18 cellular contexts compared by ENCODE assay signal in the genomic region with DNA sequence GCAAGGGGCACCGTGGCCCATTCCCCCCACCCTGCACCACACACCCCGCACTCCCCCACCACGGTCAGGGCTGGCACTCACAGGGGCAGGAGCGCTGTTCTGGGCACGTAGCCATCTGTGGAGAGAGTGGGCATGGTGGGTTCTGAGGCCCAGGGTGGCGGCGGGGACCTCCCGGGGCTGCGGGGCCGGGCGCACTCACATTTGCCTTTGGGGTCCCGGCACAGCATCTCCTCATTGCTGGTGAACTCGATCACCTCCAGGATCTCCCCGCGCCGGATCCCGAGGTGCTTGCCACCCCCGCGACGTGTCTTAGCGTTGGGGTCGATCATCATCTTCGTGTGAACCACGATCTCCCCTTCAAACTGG. TPM values are rescaled to one million over a fixed set of nuclear protein-coding genes. Genes with fewer than 3 reads are reported as not detected.
DNase-seq lines count a peak whose midpoint lies in the region; ATAC-seq and TF ChIP-seq lines count a peak whose summit lies in the region.
"Had no signal": no experiment of that assay in that cellular context is flagged by ENCODE, and none has a peak within 500 bp of the region (broad histone marks: within the 10 kb centered on the region; RNA-seq: fewer than 3 reads in every experiment).

No MANE protein-coding gene starts in this region.

- H3K27me3 ChIP-seq in left ventricle myocardium inferior (ENCODE audit: low read depth) (no peaks in the 10 kb centered on the region), vagina (no peaks in the 10 kb centered on the region), PC-9 (ENCODE audit: insufficient read depth, low read depth) (no peaks in the 10 kb centered on the region)
- H3K27me3 ChIP-seq: gastrocnemius medialis, tibial artery had no signal

- H4K20me1 ChIP-seq in PC-9 (ENCODE audit: insufficient read depth), result peaks cover 37% of the 10 kb centered on the region

- no peak overlapping the region for H2AFZ ChIP-seq in PC-9
- H2AFZ ChIP-seq: parathyroid adenoma had no signal

- 0 out of 2 replicates have a peak, but pooled peaks cover 3% of the 10 kb centered on the region for H3K79me2 ChIP-seq in PC-9 (ENCODE audit: low read depth)
- H3K79me2 ChIP-seq: parathyroid adenoma had no signal

- BruUV-seq in PC-9 (replicated peaks; lab: Mats Ljungman, UMichigan), result no TSS peak

- peaks cover 44% of the 10 kb centered on the region for H3K36me3 ChIP-seq in left ventricle myocardium inferior
- H3K36me3 ChIP-seq in vagina, result peaks cover 0 to 39% of the 10 kb centered on the region in 2 donors
- H3K36me3 ChIP-seq in PC-9 (ENCODE audit: low read depth), result peaks cover 10% of the 10 kb centered on the region; the same call in 1 of the 2 replicates

- peak overlapping the region; percentile 52 for H3K4me3 Mint-ChIP-seq in T-helper 17 cell
- H3K4me3 Mint-ChIP-seq in naive thymus-derived CD8-positive, alpha-beta T cell, result peak overlapping the region in 1 of 10 donors; percentile 18
- H3K4me3 Mint-ChIP-seq: CD4-positive, alpha-beta memory T cell had no signal

- H3K4me1 Mint-ChIP-seq in T-helper 17 cell, result peaks cover 28% of the 10 kb centered on the region
- H3K4me1 Mint-ChIP-seq in naive thymus-derived CD8-positive, alpha-beta T cell, result peaks cover 37 to 60% (median 49%) of the 10 kb centered on the region in 4 donors

- H3K9me2 ChIP-seq in PC-9 (ENCODE audit: insufficient read depth), result no peaks in the 10 kb centered on the region

- H3K4me3 ChIP-seq in left ventricle myocardium inferior, result no peak overlapping the region
- H3K4me3 ChIP-seq in vagina, result no peak overlapping the region
- no peak overlapping the region for H3K4me3 ChIP-seq in PC-9
- H3K4me3 ChIP-seq: gastrocnemius medialis, smooth muscle cell, tibial artery had no signal

- H3K4me1 ChIP-seq in left ventricle myocardium inferior, result no peaks in the 10 kb centered on the region
- peaks cover 25% of the 10 kb centered on the region for H3K4me1 ChIP-seq in vagina
- H3K4me1 ChIP-seq in PC-9 (replicated peaks; ENCODE audit: insufficient read depth), result no peaks in the 10 kb centered on the region
- H3K4me1 ChIP-seq: gastrocnemius medialis, parathyroid adenoma, tibial artery had no signal

- H3K27ac ChIP-seq in left ventricle myocardium inferior (replicated peaks) (no peak overlapping the region), vagina (peak overlapping the region; percentile 56), PC-9 (no peak overlapping the region)
- H3K27ac ChIP-seq: gastrocnemius medialis, parathyroid adenoma, tibial artery had no signal

- ATAC-seq in Right ventricle myocardium superior (ENCODE audit: poor library complexity), result no peak
- no peak for ATAC-seq in T-helper 17 cell
- no peak for ATAC-seq in naive thymus-derived CD8-positive, alpha-beta T cell
- ATAC-seq: gastrocnemius medialis had no signal

- TF ChIP-seq POLR2A in vagina (IDR thresholded peaks at IDR 0.05), result no peak

- no peaks in the 10 kb centered on the region for H3K9me3 ChIP-seq in left ventricle myocardium inferior (replicated peaks)
- no peaks in the 10 kb centered on the region for H3K9me3 ChIP-seq in T-helper 17 cell (ENCODE audit: control insufficient read depth, low read length, poor library complexity, severe bottlenecking)
- H3K9me3 ChIP-seq in vagina, result no peaks in the 10 kb centered on the region
- no peaks in the 10 kb centered on the region for H3K9me3 ChIP-seq in PC-9 (ENCODE audit: insufficient read depth, low read depth)
- H3K9me3 ChIP-seq: gastrocnemius medialis, tibial artery had no signal

- intact Hi-C loops in Right ventricle myocardium superior (cut with DNase I), result no loop called here
- intact Hi-C loops in left ventricle myocardium inferior (cut with micrococcal nuclease), result no loop called here
- intact Hi-C loops in vagina (cut with DNase I), result no loop called here
- intact Hi-C loops in PC-9 (cut with micrococcal nuclease; ENCODE audit: unreplicated experiment), result no loop called here
- intact Hi-C loops in posterior vena cava (cut with DNase I), result loop anchor here in 1 of 2 donors (10.0 kb wide), 1 partner anchor 86 kb away; no protein-coding TSS in a partner anchor

- peak overlapping the region; percentile 78 for H3K27ac Mint-ChIP-seq in T-helper 17 cell
- peak overlapping the region in 6 of 10 donors; percentile 44 to 73 (median 62) for H3K27ac Mint-ChIP-seq in naive thymus-derived CD8-positive, alpha-beta T cell

- peak; percentile 10 for DNase-seq in Right ventricle myocardium superior
- DNase-seq in left ventricle myocardium inferior, result no peak
- no peak for DNase-seq in T-helper 17 cell
- no peak for DNase-seq in naive thymus-derived CD8-positive, alpha-beta T cell
- DNase-seq in vagina (ENCODE audit: extremely low spot score in 2 of 2), result no peak
- no peak for DNase-seq in NCI-H1048 (lab: John Stamatoyannopoulos, UW)
- no peak for DNase-seq in PC-9
- no peak for DNase-seq in posterior vena cava (ENCODE audit: low spot score)
- DNase-seq: activated CD4-positive, alpha-beta T cell treated with anti-CD3 and anti-CD28 coated beads, Interleukin-2, amount 50 U/mL, for 1 hour; activated naive CD4-positive, alpha-beta T cell treated with anti-CD3 and anti-CD28 coated beads, Interleukin-2, amount 50 U/mL, for 16 hours; CD4-positive, alpha-beta memory T cell; gastrocnemius medialis; GOT3; stimulated activated CD8-positive, alpha-beta memory T cell treated with anti-CD3 and anti-CD28 coated beads, Interleukin-4, amount 100 ng/mL, for 48 hours; tibial artery had no signal

- no peaks in the 10 kb centered on the region for H3K27me3 Mint-ChIP-seq in T-helper 17 cell
- no peaks in the 10 kb centered on the region for H3K27me3 Mint-ChIP-seq in naive thymus-derived CD8-positive, alpha-beta T cell
- H3K27me3 Mint-ChIP-seq: CD4-positive, alpha-beta memory T cell had no signal

- no peak overlapping the region for H3K4me2 ChIP-seq in PC-9
- H3K4me2 ChIP-seq: smooth muscle cell had no signal

- CTCF ChIA-PET in PC-9 (lab: Charles Lee), result no interaction called here

- POLR2A ChIA-PET in naive thymus-derived CD8-positive, alpha-beta T cell (lab: Charles Lee), result interaction anchor here (1.3 kb wide), 1 partner anchor 101 kb away, joined by 4 read pairs; no protein-coding TSS in a partner anchor
- POLR2A ChIA-PET in PC-9 (lab: Charles Lee; ENCODE audit: unreplicated experiment), result no interaction called here

- no peaks in the 10 kb centered on the region for H3K9me3 Mint-ChIP-seq in naive thymus-derived CD8-positive, alpha-beta T cell
- H3K9me3 Mint-ChIP-seq: CD4-positive, alpha-beta memory T cell had no signal

- H3F3A ChIP-seq in PC-9 (ENCODE audit: insufficient read depth, low read depth), result peaks cover 30% of the 10 kb centered on the region; the same call in 1 of the 2 replicates

- H3K36me3 Mint-ChIP-seq in T-helper 17 cell (ENCODE audit: low read depth), result peaks cover 3% of the 10 kb centered on the region
- peaks cover 5 to 44% (median 11%) of the 10 kb centered on the region in 3 donors for H3K36me3 Mint-ChIP-seq in naive thymus-derived CD8-positive, alpha-beta T cell

- TF ChIP-seq CTCF in left ventricle myocardium inferior (IDR thresholded peaks at IDR 0.05; ENCODE audit: borderline replicate concordance) (no peak), vagina (IDR thresholded peaks at IDR 0.05) (no peak), PC-9 (conservative IDR thresholded peaks at IDR 0.05) (no peak)

RNA-seq across cellular contexts. Expression of gene PRAM1, which starts 12.1 kb away (rescaled TPM):
- total RNA-seq in Right ventricle myocardium superior (0.70 TPM), left ventricle myocardium inferior (0.36 TPM), T-helper 17 cell (1 to 10 TPM; 5.2 to 7.4 TPM), vagina (0.49 TPM), PC-9 (2021) (0.85 and 0.90 TPM in 2 replicates), posterior vena cava (1 to 10 TPM; 1.5 to 2.6 TPM)
- 1 to 10 TPM; 3.5 to 4.7 TPM for total RNA-seq in naive thymus-derived CD8-positive, alpha-beta T cell
- under 1 TPM in 2 of 3 donors, not detected in 1; 0.07 to 0.20 TPM for polyA plus RNA-seq in naive thymus-derived CD8-positive, alpha-beta T cell
- total RNA-seq: RPMI7951, smooth muscle cell had no signal
- polyA plus RNA-seq: CD4-positive, alpha-beta memory T cell had no signal

RNA-seq across cellular contexts. Expression of gene ZNF414, which starts 23.6 kb away (rescaled TPM):
- total RNA-seq in Right ventricle myocardium superior (16.1 TPM), left ventricle myocardium inferior (17.0 TPM), T-helper 17 cell (10 to 100 TPM; 45.1 to 46.2 TPM), vagina (27.5 TPM), PC-9 (2021) (22.1 and 22.4 TPM in 2 replicates), posterior vena cava (10 to 100 TPM; 15.9 to 16.0 TPM)
- 10 to 100 TPM; 70.2 to 73.1 TPM for total RNA-seq in naive thymus-derived CD8-positive, alpha-beta T cell
- 10 to 100 TPM; 15.2 to 34.2 (median 27.7) TPM for polyA plus RNA-seq in naive thymus-derived CD8-positive, alpha-beta T cell

RNA-seq across cellular contexts. Expression of gene HNRNPM, which starts 45.6 kb away (rescaled TPM):
- total RNA-seq in Right ventricle myocardium superior (113 TPM), left ventricle myocardium inferior (104 TPM), T-helper 17 cell (100 to 1,000 TPM; 248 to 259 TPM), vagina (140 TPM), PC-9 (2021) (220 and 239 TPM in 2 replicates), posterior vena cava (100 to 1,000 TPM; 118 to 119 TPM)
- 100 to 1,000 TPM; 207 to 227 TPM for total RNA-seq in naive thymus-derived CD8-positive, alpha-beta T cell
- polyA plus RNA-seq in naive thymus-derived CD8-positive, alpha-beta T cell, result 100 to 1,000 TPM; 214 to 304 (median 217) TPM
